Comparison of ENCODE assay signal across 10 cellular contexts in the genomic region with DNA sequence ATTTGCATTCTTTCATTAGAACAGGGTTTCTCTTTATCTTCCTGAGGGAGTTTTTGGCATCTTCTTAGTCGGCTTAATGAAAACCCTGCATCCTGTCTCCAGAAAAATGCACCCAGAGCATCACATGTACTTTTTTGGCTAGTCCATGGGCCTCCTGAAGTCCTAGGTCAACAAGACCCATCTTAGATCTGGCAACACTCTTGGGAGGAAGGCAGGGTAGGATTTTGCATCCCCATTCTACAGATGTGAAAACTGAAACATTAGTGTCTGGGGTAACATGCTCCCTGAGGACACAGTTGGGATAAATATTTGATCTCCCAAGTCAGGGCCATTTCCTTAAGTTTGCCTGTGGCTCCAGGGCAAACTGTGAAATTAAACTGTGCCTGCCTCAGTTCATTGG. TPM values are rescaled to one million over a fixed set of nuclear protein-coding genes. Genes with fewer than 3 reads are reported as not detected.
"Had no signal": no experiment of that assay in that cellular context is flagged by ENCODE, and none has a peak within 500 bp of the region (broad histone marks: within the 10 kb centered on the region; RNA-seq: fewer than 3 reads in every experiment).

No MANE protein-coding gene starts in this region.

- H3K27ac ChIP-seq: HL-60 had no signal

- ATAC-seq: GM23338, HCT116, HepG2 had no signal

- H3K4me3 ChIP-seq: GM23338 had no signal

- FAIRE-seq: H1, H54, HepG2 had no signal

- DNase-seq: H9, HFFc6 had no signal

RNA-seq across cellular contexts. Expression of a gene that starts 40.0 kb away (rescaled TPM):
- total RNA-seq: GM23338, H1, H9, HepG2, HFFc6, HT1080 had no signal
- polyA plus RNA-seq: GM23338, H1, HepG2, IgD-negative memory B cell had no signal
